In the genomic region with DNA sequence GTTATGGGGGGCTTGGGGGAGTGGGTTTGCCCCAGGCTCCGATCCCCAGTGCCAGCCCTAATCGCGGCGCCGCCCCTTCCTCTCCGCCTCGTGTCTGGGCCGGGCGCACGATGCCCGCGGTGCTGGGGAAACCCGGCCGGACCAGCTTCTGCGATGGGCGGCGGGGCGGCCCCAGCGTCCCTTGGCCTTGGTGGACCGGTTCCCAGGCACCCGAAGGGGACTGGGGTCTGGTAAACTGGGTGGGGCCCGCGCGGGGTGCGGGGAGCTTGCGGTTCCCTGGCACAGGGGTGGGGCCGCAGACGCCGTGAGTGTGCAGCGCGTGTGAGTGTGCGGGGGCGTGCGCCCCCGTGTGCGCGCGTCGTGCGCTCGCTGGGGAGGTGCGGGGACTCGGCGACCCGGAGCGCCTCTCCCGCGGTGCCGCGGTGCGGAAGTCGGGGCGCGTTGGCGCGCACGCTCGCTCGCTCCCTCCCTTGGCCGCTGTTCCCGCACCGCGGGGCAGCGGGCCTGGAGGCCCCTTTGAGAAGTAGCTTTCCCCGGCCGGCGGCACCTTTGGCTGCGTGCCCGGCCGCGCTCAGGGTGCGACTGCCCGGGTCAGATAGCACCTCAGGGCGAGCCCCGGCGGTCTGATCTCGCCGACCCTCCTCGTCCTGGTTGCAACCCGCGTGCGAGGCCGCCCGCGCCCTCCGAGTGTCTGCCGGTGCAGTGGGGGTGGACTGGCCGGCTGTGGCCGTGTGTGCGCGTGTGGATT, we compare ENCODE assay signal across 1 cellular context.
TF ChIP-seq lines count a peak whose summit lies in the region.

No MANE protein-coding gene starts in this region.

TF ChIP-seq in HepG2, 621 proteins besides CTCF, POLR2A, EP300 and RAD21 (continued from another document and continues in another):
- TF ChIP-seq IRF9 (CRISPR knock-in tag; IDR thresholded peaks at IDR 0.05; ENCODE audit: borderline replicate concordance) (no peak; the same call in 1 of the 2 replicates), TEAD2 (CRISPR knock-in tag; IDR thresholded peaks at IDR 0.05) (no peak), NFKB2 (CRISPR knock-in tag; IDR thresholded peaks at IDR 0.05; ENCODE audit: borderline replicate concordance) (0 out of 2 replicates have a peak, but pooled peaks have one; percentile 34), ZNF121 (CRISPR knock-in tag; IDR thresholded peaks at IDR 0.05) (no peak), PAWR (CRISPR knock-in tag; IDR thresholded peaks at IDR 0.05; ENCODE audit: borderline replicate concordance) (no peak), FOXA1 (IDR thresholded peaks at IDR 0.05) (no peak), FOXA1 (CRISPR knock-in tag; IDR thresholded peaks at IDR 0.05) (no peak), HMGXB3 (CRISPR knock-in tag; IDR thresholded peaks at IDR 0.05; ENCODE audit: borderline replicate concordance) (no peak), ZNF576 (CRISPR knock-in tag; IDR thresholded peaks at IDR 0.05) (no peak), HMG20A (CRISPR knock-in tag; IDR thresholded peaks at IDR 0.05; ENCODE audit: borderline replicate concordance) (no peak), TERF1 (CRISPR knock-in tag; IDR thresholded peaks at IDR 0.05) (no peak), ESRRA (CRISPR knock-in tag; IDR thresholded peaks at IDR 0.05; ENCODE audit: low read depth) (no peak), ZNF17 (CRISPR knock-in tag; IDR thresholded peaks at IDR 0.05) (no peak), NAIF1 (CRISPR knock-in tag; IDR thresholded peaks at IDR 0.05; ENCODE audit: borderline replicate concordance) (0 out of 2 replicates have a peak, but pooled peaks have one; percentile 54), RARG (CRISPR knock-in tag; IDR thresholded peaks at IDR 0.05; ENCODE audit: low read depth) (no peak), NFRKB (IDR thresholded peaks at IDR 0.05) (no peak), ZNF788 (CRISPR knock-in tag; IDR thresholded peaks at IDR 0.05; ENCODE audit: borderline replicate concordance) (no peak; the same call in 1 of the 2 replicates), NBN (conservative IDR thresholded peaks at IDR 0.05) (no peak), ZFX (CRISPR knock-in tag; IDR thresholded peaks at IDR 0.05; ENCODE audit: low read depth) (peak; percentile 36), ZBTB1 (CRISPR knock-in tag; IDR thresholded peaks at IDR 0.05; ENCODE audit: borderline replicate concordance) (peak; percentile 36; the same call in 1 of the 2 replicates), ZNF296 (CRISPR knock-in tag; conservative IDR thresholded peaks at IDR 0.05) (no peak), AFF4 (CRISPR knock-in tag; IDR thresholded peaks at IDR 0.05) (no peak), KDM5B (CRISPR knock-in tag; IDR thresholded peaks at IDR 0.05; ENCODE audit: borderline replicate concordance) (no peak), TFDP1 (CRISPR knock-in tag; IDR thresholded peaks at IDR 0.05; ENCODE audit: borderline replicate concordance) (peak; percentile 45; the same call in 1 of the 2 replicates), MED1 (CRISPR knock-in tag; IDR thresholded peaks at IDR 0.05) (peak; percentile 22; the same call in 1 of the 2 replicates), ZNF770 (CRISPR knock-in tag; IDR thresholded peaks at IDR 0.05) (no peak), BRD4 (CRISPR knock-in tag; IDR thresholded peaks at IDR 0.05) (no peak), ZNF501 (CRISPR knock-in tag; IDR thresholded peaks at IDR 0.05) (peak; percentile 11; the same call in 1 of the 2 replicates), ZNF530 (CRISPR knock-in tag; IDR thresholded peaks at IDR 0.05; ENCODE audit: low read depth) (no peak), GABPB1 (CRISPR knock-in tag; IDR thresholded peaks at IDR 0.05) (peak; percentile 61; the same call in 1 of the 2 replicates), NCOR1 (IDR thresholded peaks at IDR 0.05; ENCODE audit: borderline replicate concordance, low read length) (no peak), ZNF33B (CRISPR knock-in tag; IDR thresholded peaks at IDR 0.05) (no peak), SOX5 (CRISPR knock-in tag; IDR thresholded peaks at IDR 0.05; ENCODE audit: borderline replicate concordance) (no peak), PTBP1 (IDR thresholded peaks at IDR 0.05; ENCODE audit: low read depth, low read length, poor library complexity, severe bottlenecking) (no peak), HNF4G (IDR thresholded peaks at IDR 0.05; ENCODE audit: borderline replicate concordance, low read depth, low read length) (no peak), HNF4G (CRISPR knock-in tag; IDR thresholded peaks at IDR 0.05; ENCODE audit: borderline replicate concordance, low read depth) (no peak), PHF8 (CRISPR knock-in tag; IDR thresholded peaks at IDR 0.05) (peak; percentile 73), MYC (CRISPR knock-in tag; IDR thresholded peaks at IDR 0.05; ENCODE audit: borderline replicate concordance) (peak; percentile 19), RNF2 (conservative IDR thresholded peaks at IDR 0.05; ENCODE audit: low read depth) (no peak), HIC2 (CRISPR knock-in tag; IDR thresholded peaks at IDR 0.05; ENCODE audit: low read depth) (no peak)
- TF ChIP-seq, protein P1, sequence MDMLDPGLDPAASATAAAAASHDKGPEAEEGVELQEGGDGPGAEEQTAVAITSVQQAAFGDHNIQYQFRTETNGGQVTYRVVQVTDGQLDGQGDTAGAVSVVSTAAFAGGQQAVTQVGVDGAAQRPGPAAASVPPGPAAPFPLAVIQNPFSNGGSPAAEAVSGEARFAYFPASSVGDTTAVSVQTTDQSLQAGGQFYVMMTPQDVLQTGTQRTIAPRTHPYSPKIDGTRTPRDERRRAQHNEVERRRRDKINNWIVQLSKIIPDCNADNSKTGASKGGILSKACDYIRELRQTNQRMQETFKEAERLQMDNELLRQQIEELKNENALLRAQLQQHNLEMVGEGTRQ (IDR thresholded peaks at IDR 0.05; ENCODE audit: low read depth, low read length) = no peak
- TF ChIP-seq, protein P1 (CRISPR knock-in tag; IDR thresholded peaks at IDR 0.05; ENCODE audit: borderline replicate concordance) = no peak
